Comparison of ENCODE assay signal across 1 cellular context in genomic region chr6:19668710-19669109, GRCh38.
TF ChIP-seq lines count a peak whose summit lies in the region.

No MANE protein-coding gene starts in this region.

TF ChIP-seq in SK-N-SH, 30 proteins besides CTCF, POLR2A, EP300 and RAD21 (continued from another document):
- TF ChIP-seq SIN3A (IDR thresholded peaks at IDR 0.05; ENCODE audit: borderline replicate concordance, low read depth, low read length) (no peak), TCF12 (IDR thresholded peaks at IDR 0.05) (peak; percentile 87)
